Comparison of ENCODE assay signal across 8 cellular contexts in the genomic region with DNA sequence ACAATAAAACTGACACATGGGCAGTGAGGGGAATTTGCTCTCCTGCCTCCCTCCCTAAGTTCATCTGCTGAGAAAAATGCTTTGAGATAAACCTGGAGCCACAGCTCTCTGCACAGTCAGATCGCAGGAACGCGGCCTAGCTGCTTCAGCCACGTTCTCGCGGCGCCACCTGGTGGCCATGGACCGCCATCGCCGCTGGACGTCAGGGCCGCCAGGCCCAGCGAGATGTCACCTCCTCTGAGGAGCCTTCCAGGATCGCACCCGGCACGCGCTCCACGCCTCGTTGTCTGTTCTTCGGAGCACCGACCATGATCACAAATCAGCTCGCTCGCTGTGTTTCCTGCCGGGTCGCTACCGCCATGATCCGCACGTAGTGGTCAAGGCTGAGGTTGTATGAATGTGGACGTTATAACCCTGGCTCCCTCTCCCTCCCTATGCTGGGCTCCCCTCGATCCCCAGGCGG. TPM values are rescaled to one million over a fixed set of nuclear protein-coding genes. Genes with fewer than 3 reads are reported as not detected.
A peak's percentile ranks its signal among the peaks of the same experiment; 100 is the strongest.
DNase-seq lines count a peak whose midpoint lies in the region; ATAC-seq lines count a peak whose summit lies in the region.

No MANE protein-coding gene starts in this region.

- ATAC-seq in stimulated activated naive CD8-positive, alpha-beta T cell treated with anti-CD3 and anti-CD28 coated beads, Interleukin-15, Interleukin-2, amounts not matched to agents 100 U/mL and 50 U/mL, for 24 hours: peak; percentile 65
- no peak for ATAC-seq in GM19463 (IDR thresholded peaks at IDR 0.05; ENCODE audit: unreplicated experiment)

- in situ Hi-C loops in KBM-7 (cut with MboI; ENCODE audit: low pct_unique_long_range_greater_than_20kb, low sequenced_read_pairs): no loop called here

- DNase-seq in COR-L47 (lab: John Stamatoyannopoulos, UW) (peak; percentile 23), KBM-7 (peak; percentile 27), mesenteric fat pad (ENCODE audit: low spot score) (peak; percentile 90), NCI-H1048 (lab: John Stamatoyannopoulos, UW) (no peak)
- peak; percentile 32 to 36 for DNase-seq in activated CD4-positive, alpha-beta T cell treated with anti-CD3 and anti-CD28 coated beads, Interleukin-2, amount 50 U/mL, for 4 hours
- DNase-seq in effector CD4-positive, alpha-beta T cell: peak; percentile 20
- peak; percentile 79 for DNase-seq in stimulated activated naive CD8-positive, alpha-beta T cell treated with anti-CD3 and anti-CD28 coated beads, Interleukin-15, Interleukin-2, amounts not matched to agents 100 U/mL and 50 U/mL, for 24 hours

RNA-seq across cellular contexts. Expression of gene USP29, which starts 20.6 kb away (rescaled TPM):
- total RNA-seq in mesenteric fat pad: not detected

RNA-seq across cellular contexts. Expression of gene ZIM3, which starts 45.8 kb away (rescaled TPM):
- not detected for total RNA-seq in mesenteric fat pad
